In the genomic region with DNA sequence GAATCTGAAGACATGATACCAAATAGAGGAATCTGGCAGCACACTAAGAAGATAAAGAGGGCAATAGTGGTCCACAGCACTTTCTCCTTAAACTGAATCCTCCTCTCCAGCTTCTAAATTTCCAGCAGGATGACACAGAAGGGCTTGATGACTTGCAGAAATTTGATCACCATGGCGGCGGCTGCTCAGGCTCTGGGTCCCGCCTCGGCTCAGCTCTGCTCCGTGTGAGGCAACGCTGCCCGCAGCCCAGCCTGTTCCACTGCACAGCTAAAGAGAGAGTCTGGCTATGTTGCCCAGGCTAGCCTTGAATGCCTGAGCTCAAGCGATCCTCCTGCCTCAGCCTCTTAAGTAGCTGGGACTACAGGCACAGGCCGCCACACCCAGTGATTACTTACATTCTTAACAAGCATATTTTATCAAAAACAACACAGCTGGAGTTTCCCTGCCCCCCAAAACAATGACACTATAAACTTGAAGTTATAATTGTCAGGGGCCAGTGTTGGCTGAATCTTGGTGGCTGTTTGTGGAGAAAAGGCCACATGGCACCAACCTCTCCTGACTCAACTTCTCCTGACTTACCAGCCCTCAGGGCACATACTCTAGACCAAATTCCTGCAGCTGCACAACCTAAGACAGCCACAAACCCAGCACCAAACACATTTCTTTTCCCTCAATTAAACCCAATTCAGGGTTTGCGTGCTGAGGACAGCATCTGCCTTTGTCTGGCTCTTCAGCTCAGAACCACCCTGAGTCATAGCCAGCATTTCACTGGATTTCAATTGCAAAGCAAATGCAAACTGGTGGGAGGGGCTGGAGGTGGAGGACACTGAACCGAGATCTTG, we compare ENCODE assay signal across 9 cellular contexts. TPM values are rescaled to one million over a fixed set of nuclear protein-coding genes. Genes with fewer than 3 reads are reported as not detected.
DNase-seq lines count a peak whose midpoint lies in the region; ATAC-seq, FAIRE-seq and TF ChIP-seq lines count a peak whose summit lies in the region.
"Had no signal": no experiment of that assay in that cellular context is flagged by ENCODE, and none has a peak within 500 bp of the region (broad histone marks: within the 10 kb centered on the region; RNA-seq: fewer than 3 reads in every experiment).

No MANE protein-coding gene starts in this region.

- no peak overlapping the region for H2AFZ ChIP-seq in HepG2 (ENCODE audit: low read length)

- 50% methylated on average over 8 of the region's 11 CpGs for WGBS in HepG2 (ENCODE audit: low lambda C conversion rate)
- 76% methylated on average over 3 of the region's 11 CpGs for WGBS in right lobe of liver (ENCODE audit: insufficient coverage, low coverage, low lambda C conversion rate, missing lambda C conversion rate)

- no peak overlapping the region for H3K4me3 Mint-ChIP-seq in activated T-cell treated with anti-CD3 and anti-CD28 coated beads, Interleukin-2, amount 50 U/mL, for 24 hours
- H3K4me3 Mint-ChIP-seq: activated CD4-positive, alpha-beta memory T cell treated with anti-CD3 and anti-CD28 coated beads, Interleukin-2, amount 10 ng/mL, durations not matched to agents 7 days and 5 days had no signal

- CTCF ChIA-PET in HepG2 (lab: Yijun Ruan, JAX; ENCODE audit: low intra/inter-chr PET ratio, low total read pairs), result no interaction called here

- TF ChIP-seq CTCF in HepG2 (CRISPR knock-in tag; IDR thresholded peaks at IDR 0.05) (no peak), right lobe of liver (IDR thresholded peaks at IDR 0.05) (no peak), fibroblast of villous mesenchyme (IDR thresholded peaks at IDR 0.05; ENCODE audit: insufficient read depth, low read depth, low read length) (no peak)

- TF ChIP-seq EP300 in HepG2 (IDR thresholded peaks at IDR 0.05; ENCODE audit: low read depth in 2 of 2, low read length in 2 of 2), result no peak
- no peak for TF ChIP-seq EP300 in HepG2 (CRISPR knock-in tag; IDR thresholded peaks at IDR 0.05; ENCODE audit: borderline replicate concordance)

- TF ChIP-seq RAD21 in HepG2 (CRISPR knock-in tag; IDR thresholded peaks at IDR 0.05), result no peak

- peak; percentile 75 for ATAC-seq in HepG2
- no peak for ATAC-seq in right lobe of liver
- ATAC-seq in HG03135 (IDR thresholded peaks at IDR 0.05; ENCODE audit: unreplicated experiment), result no peak
- ATAC-seq in HG03457 (IDR thresholded peaks at IDR 0.05; ENCODE audit: unreplicated experiment), result no peak

- H3K27ac ChIP-seq in HepG2 (ENCODE audit: extremely low read length, insufficient read depth, low read length) (no peak overlapping the region), right lobe of liver (no peak overlapping the region), SJSA1 (peak overlapping the region; percentile 93)

- H3K4me2 ChIP-seq in HepG2 (ENCODE audit: low read depth, low read length), result no peak overlapping the region

- H4K20me1 ChIP-seq in HepG2 (ENCODE audit: insufficient read depth, low read length), result no peaks in the 10 kb centered on the region

- no peaks in the 10 kb centered on the region for H3K9me3 ChIP-seq in HepG2 (ENCODE audit: low read length)
- no peaks in the 10 kb centered on the region for H3K9me3 ChIP-seq in right lobe of liver
- no peaks in the 10 kb centered on the region for H3K9me3 ChIP-seq in SJSA1 (replicated peaks)

- H3K79me2 ChIP-seq in HepG2 (ENCODE audit: insufficient read depth, low read length), result no peaks in the 10 kb centered on the region

- FAIRE-seq in HepG2 (lab: Jason Lieb, UNC), result no peak

- in situ Hi-C loops in HepG2 (cut with HindIII; ENCODE audit: extremely low pct_ligation_motif_present, low pct_unique_long_range_greater_than_20kb), result no loop called here

- POLR2A ChIA-PET in HepG2 (lab: Yijun Ruan, JAX), result interaction anchor here (2.7 kb wide), 1 partner anchor 11 kb away, joined by 13 read pairs; the partner anchor contains the start of gene TNPO3

- peaks cover 7% of the 10 kb centered on the region for H3K4me1 ChIP-seq in HepG2 (ENCODE audit: insufficient read depth, low read length)
- H3K4me1 ChIP-seq in right lobe of liver, result no peaks in the 10 kb centered on the region
- H3K4me1 ChIP-seq in SJSA1 (replicated peaks), result peaks cover 35% of the 10 kb centered on the region

- H3K4me1 Mint-ChIP-seq in activated T-cell treated with anti-CD3 and anti-CD28 coated beads, Interleukin-2, amount 50 U/mL, for 24 hours (ENCODE audit: low read depth), result no peaks in the 10 kb centered on the region

- peaks cover 2% of the 10 kb centered on the region for H3K9me3 Mint-ChIP-seq in activated T-cell treated with anti-CD3 and anti-CD28 coated beads, Interleukin-2, amount 50 U/mL, for 24 hours

- H3K4me3 ChIP-seq in HepG2 (replicated peaks in 1 of 3; ENCODE audit: insufficient read depth in 1 of 3, low read depth in 2 of 3, low read length in 3 of 3) (no peak overlapping the region), right lobe of liver (no peak overlapping the region), SJSA1 (no peak overlapping the region), fibroblast of villous mesenchyme (ENCODE audit: low read depth, low read length) (no peak overlapping the region)

- no peak for DNase-seq in HepG2 (ENCODE audit: low spot score)
- DNase-seq in right lobe of liver, result no peak
- DNase-seq in SJSA1 (ENCODE audit: low read depth in 1 of 2, low spot score in 2 of 2), result peak; percentile 95 to 97
- DNase-seq in fibroblast of villous mesenchyme (ENCODE audit: low read depth), result peak; percentile 58
- DNase-seq in DMS79 treated with DMSO at 0.1 percent for 48 hours (lab: John Stamatoyannopoulos, UW), result no peak
- no peak for DNase-seq in activated T-cell treated with anti-CD3 and anti-CD28 coated beads, Interleukin-2, amount 50 U/mL, for 24 hours
- DNase-seq: activated CD4-positive, alpha-beta memory T cell treated with anti-CD3 and anti-CD28 coated beads, Interleukin-2, amount 10 ng/mL, durations not matched to agents 7 days and 5 days had no signal

- peaks cover 0 to 5% of the 10 kb centered on the region in 2 experiments; a peak in 1 of 5 replicates for H3K27me3 ChIP-seq in HepG2 (ENCODE audit: control insufficient read depth in 1 of 2, insufficient read depth in 2 of 2, low read length in 2 of 2)
- no peaks in the 10 kb centered on the region for H3K27me3 ChIP-seq in right lobe of liver
- H3K27me3 ChIP-seq in SJSA1 (replicated peaks), result no peaks in the 10 kb centered on the region

- H3K27ac Mint-ChIP-seq in activated T-cell treated with anti-CD3 and anti-CD28 coated beads, Interleukin-2, amount 50 U/mL, for 24 hours, result no peak overlapping the region
- H3K27ac Mint-ChIP-seq: activated CD4-positive, alpha-beta memory T cell treated with anti-CD3 and anti-CD28 coated beads, Interleukin-2, amount 10 ng/mL, durations not matched to agents 7 days and 5 days had no signal

- peaks cover 10% of the 10 kb centered on the region for H3K27me3 Mint-ChIP-seq in activated T-cell treated with anti-CD3 and anti-CD28 coated beads, Interleukin-2, amount 50 U/mL, for 24 hours

- H3K36me3 Mint-ChIP-seq in activated T-cell treated with anti-CD3 and anti-CD28 coated beads, Interleukin-2, amount 50 U/mL, for 24 hours (ENCODE audit: low read depth), result no peaks in the 10 kb centered on the region

- TF ChIP-seq POLR2A in HepG2 (IDR thresholded peaks at IDR 0.05; ENCODE audit: insufficient read depth in 1 of 2, low read depth in 2 of 2, low read length in 2 of 2) (no peak), right lobe of liver (IDR thresholded peaks at IDR 0.05) (no peak)

- intact Hi-C loops in HepG2 (cut with micrococcal nuclease; ENCODE audit: unreplicated experiment) (no loop called here), right lobe of liver (cut with DNase I) (no loop called here)

- no peaks in the 10 kb centered on the region for H3K36me3 ChIP-seq in HepG2 (replicated peaks in 1 of 2; ENCODE audit: control insufficient read depth in 1 of 2, insufficient read depth in 2 of 2, low read length in 2 of 2)
- no peaks in the 10 kb centered on the region for H3K36me3 ChIP-seq in right lobe of liver
- H3K36me3 ChIP-seq in SJSA1, result no peaks in the 10 kb centered on the region

- H3K9ac ChIP-seq in HepG2 (ENCODE audit: insufficient read depth, low read depth, low read length), result no peak overlapping the region

- no TSS peak for BruUV-seq in HepG2 (replicated peaks; lab: Mats Ljungman, UMichigan)

RNA-seq across cellular contexts. Expression of gene TNPO3, which starts 11.6 kb away (rescaled TPM):
- total RNA-seq in HepG2 (2016; rRNA removed; fragmentation: Illumina TruSeq; extraction: Trizol) (44.6 and 61.5 TPM in 2 replicates), right lobe of liver (10 to 100 TPM; 15.2 to 30.2 (median 22.2) TPM), fibroblast of villous mesenchyme (55.4 and 60.9 TPM in 2 replicates)
- total RNA-seq in HepG2 (2016; cell fraction: cytosol; rRNA removed; fragmentation: Illumina TruSeq; extraction: Trizol; ENCODE audit: low read depth), result 14.8 and 16.2 TPM in 2 replicates
- total RNA-seq in HepG2 (2016; cell fraction: insoluble cytoplasmic fraction; rRNA removed; fragmentation: Illumina TruSeq; extraction: Trizol), result 44.0 and 55.4 TPM in 2 replicates
- 20.9 and 21.8 TPM in 2 replicates for total RNA-seq in HepG2 (2016; cell fraction: membrane; rRNA removed; fragmentation: Illumina TruSeq; extraction: Trizol)
- total RNA-seq in HepG2 (2016; cell fraction: nucleus; rRNA removed; fragmentation: Illumina TruSeq; extraction: Trizol), result 29.8 and 32.3 TPM in 2 replicates
- polyA plus RNA-seq in HepG2 (2011; rRNA removed), result 22.1 and 23.8 TPM in 2 replicates
- polyA plus RNA-seq in HepG2 (2011; cell fraction: cytosol; rRNA removed), result 18.9 and 23.0 TPM in 2 replicates
- 28.9 and 32.0 TPM in 2 replicates for polyA plus RNA-seq in HepG2 (2011; cell fraction: nucleus; rRNA removed)
- polyA plus RNA-seq in HepG2 (2012), result 24.4 and 25.7 TPM in 2 replicates
- 2.0 and 2.3 TPM in 2 replicates for polyA plus RNA-seq in HepG2 (2016; cell fraction: cytosol; fragmentation: Illumina TruSeq; extraction: Trizol; ENCODE audit: low read depth)
- 38.1 and 39.8 TPM in 2 replicates for polyA plus RNA-seq in HepG2 (2016; cell fraction: insoluble cytoplasmic fraction; fragmentation: Illumina TruSeq; extraction: Trizol; ENCODE audit: low read depth)
- polyA plus RNA-seq in HepG2 (2016; cell fraction: membrane; fragmentation: Illumina TruSeq; extraction: Trizol; ENCODE audit: low read depth), result 6.9 and 8.1 TPM in 2 replicates
- 26.3 and 27.2 TPM in 2 replicates for polyA plus RNA-seq in HepG2 (2016; cell fraction: nucleus; fragmentation: Illumina TruSeq; extraction: Trizol; ENCODE audit: insufficient read depth, low read depth)
- 49.1 and 105 TPM in 2 replicates for polyA minus RNA-seq in HepG2 (2011; rRNA and poly(A)+ RNA removed; ENCODE audit: low replicate concordance)
- 24.7 and 27.5 TPM in 2 replicates for polyA minus RNA-seq in HepG2 (2011; cell fraction: cytosol; rRNA and poly(A)+ RNA removed)
- polyA minus RNA-seq in HepG2 (2011; cell fraction: nucleus; rRNA and poly(A)+ RNA removed), result 42.5 and 58.9 TPM in 2 replicates
- 45.5 and 61.5 TPM in 2 replicates for total RNA-seq in SJSA1 (2014; rRNA removed; shearing (Covaris generic))

Comparison
In these comparisons a context has a peak if more than half of its experiments do, and no peak if none do; other contexts are left out.
1. DNase-seq: peak in SJSA1 (2 of 2) and fibroblast of villous mesenchyme (single experiment); none in HepG2 (single experiment), right lobe of liver (0 of 3), DMS79 treated with DMSO at 0.1 percent for 48 hours (single experiment) and activated T-cell treated with anti-CD3 and anti-CD28 coated beads, Interleukin-2, amount 50 U/mL, for 24 hours (single experiment).